ENCODE assay signal across 9 cellular contexts in genomic region chr2:237030382-237030781, GRCh38.
"Had no signal": no experiment of that assay in that cellular context is flagged by ENCODE, and none has a peak within 500 bp of the region (broad histone marks: within the 10 kb centered on the region; RNA-seq: fewer than 3 reads in every experiment).

No MANE protein-coding gene starts in this region.

- DNase-seq: GM23248, GOT3, H7, H9, HCEC 1CT, HFFc6 had no signal

- H3K27ac ChIP-seq: GM23248 had no signal

- H3K4me3 ChIP-seq: GM23248, GM23338, HAP-1 had no signal

- H3K36me3 ChIP-seq: HAP-1 had no signal

- H2AFZ ChIP-seq: GM23248, GM23338 had no signal

- H3K9me3 ChIP-seq: HAP-1 had no signal

- H3K9ac ChIP-seq: GM23248 had no signal

- H3K4me2 ChIP-seq: GM23338 had no signal

- ATAC-seq: GM23338, HCT116 had no signal
